Comparison of ENCODE assay signal across 15 cellular contexts in genomic region chr1:178576841-178577240, GRCh38.
"Had no signal": no experiment of that assay in that cellular context is flagged by ENCODE, and none has a peak within 500 bp of the region (broad histone marks: within the 10 kb centered on the region; RNA-seq: fewer than 3 reads in every experiment).

No MANE protein-coding gene starts in this region.

- H3K4me3 ChIP-seq: heart left ventricle, pancreas, psoas muscle, right atrium auricular region, tibial artery had no signal

- H3K27me3 ChIP-seq: heart left ventricle, right atrium auricular region, tibial artery had no signal

- H3K9me3 ChIP-seq: heart left ventricle, pancreas, psoas muscle, right atrium auricular region, tibial artery had no signal

- H3K36me3 ChIP-seq: heart left ventricle, pancreas, right atrium auricular region, tibial artery had no signal

- H3K4me1 ChIP-seq: pancreas, tibial artery had no signal

- ATAC-seq: activated naive CD4-positive, alpha-beta T cell treated with anti-CD3 and anti-CD28 coated beads, Interleukin-2, amount 50 U/mL, for 72 hours; heart left ventricle; pancreas; psoas muscle; stimulated activated naive CD8-positive, alpha-beta T cell treated with anti-CD3 and anti-CD28 coated beads, Interleukin-15, amount 100 ng/mL, for 72 hours had no signal

- H3K4me3 Mint-ChIP-seq: nephron progenitor cell; stimulated activated naive CD8-positive, alpha-beta T cell treated with anti-CD3 and anti-CD28 coated beads, Interleukin-15, amount 100 ng/mL, for 72 hours had no signal

- H3K4me1 Mint-ChIP-seq: stimulated activated naive CD8-positive, alpha-beta T cell treated with anti-CD3 and anti-CD28 coated beads, Interleukin-15, amount 100 ng/mL, for 72 hours had no signal

- H3K27me3 Mint-ChIP-seq: brain had no signal

- DNase-seq: activated CD4-positive, alpha-beta T cell treated with anti-CD3 and anti-CD28 coated beads, Interleukin-2, amount 50 U/mL, for 1 hour; activated CD4-positive, CD25-positive, alpha-beta regulatory T cell treated with anti-CD3 and anti-CD28 coated beads, Interleukin-2, amount 50 U/mL, for 72 hours; activated gamma-delta T cell treated with Interleukin-2 at 50 U/mL for 16 hours; activated T-cell treated with anti-CD3 and anti-CD28 coated beads, Interleukin-2, amount 50 U/mL, for 1 hour; aorta; heart left ventricle; nephron progenitor cell; pancreas; psoas muscle; stimulated activated CD4-positive, alpha-beta T cell treated with anti-CD3 and anti-CD28 coated beads, Interleukin-4, amount 100 ng/mL, for 4 hours; stimulated activated naive CD8-positive, alpha-beta T cell treated with anti-CD3 and anti-CD28 coated beads, Interleukin-15, amount 100 ng/mL, for 72 hours; tibial artery had no signal

- H3K36me3 Mint-ChIP-seq: activated naive CD4-positive, alpha-beta T cell treated with anti-CD3 and anti-CD28 coated beads, Interleukin-2, amount 50 U/mL, for 72 hours; brain had no signal

- H3K9me3 Mint-ChIP-seq: activated naive CD4-positive, alpha-beta T cell treated with anti-CD3 and anti-CD28 coated beads, Interleukin-2, amount 50 U/mL, for 72 hours; nephron progenitor cell; stimulated activated naive CD8-positive, alpha-beta T cell treated with anti-CD3 and anti-CD28 coated beads, Interleukin-15, amount 100 ng/mL, for 72 hours had no signal

- H3K27ac Mint-ChIP-seq: activated naive CD4-positive, alpha-beta T cell treated with anti-CD3 and anti-CD28 coated beads, Interleukin-2, amount 50 U/mL, for 72 hours; nephron progenitor cell; stimulated activated naive CD8-positive, alpha-beta T cell treated with anti-CD3 and anti-CD28 coated beads, Interleukin-15, amount 100 ng/mL, for 72 hours had no signal
